8 cellular contexts compared by ENCODE assay signal in genomic region chr10:91799580-91799975, GRCh38. TPM values are rescaled to one million over a fixed set of nuclear protein-coding genes. Genes with fewer than 3 reads are reported as not detected.
DNase-seq lines count a peak whose midpoint lies in the region; ATAC-seq and TF ChIP-seq lines count a peak whose summit lies in the region.

No MANE protein-coding gene starts in this region.

- no peak for DNase-seq in activated naive CD4-positive, alpha-beta T cell treated with anti-CD3 and anti-CD28 coated beads for 36 hours
- DNase-seq in activated naive CD4-positive, alpha-beta T cell treated with Interleukin-2 at 50 U/mL for 16 hours: no peak
- DNase-seq in adipocyte (ENCODE audit: low read depth): peak; percentile 51
- no peak for DNase-seq in left lung
- DNase-seq in transverse colon: no peak
- DNase-seq in H4 (ENCODE audit: low spot score): no peak
- DNase-seq in NOMO-1 treated with DMSO at 0.1 percent for 48 hours (lab: John Stamatoyannopoulos, UW; ENCODE audit: unreplicated experiment): no peak

- H3K9me3 ChIP-seq in adipocyte (ENCODE audit: control insufficient read depth, low read length) (no peaks in the 10 kb centered on the region), left lung (no peaks in the 10 kb centered on the region), transverse colon (no peaks in the 10 kb centered on the region)

- CTCF ChIA-PET in activated naive CD4-positive, alpha-beta T cell treated with anti-CD3 and anti-CD28 coated beads for 36 hours (lab: Charles Lee): no interaction called here

- H3K4me1 ChIP-seq in adipocyte (ENCODE audit: control insufficient read depth, insufficient read depth, low read length): peaks cover 24% of the 10 kb centered on the region
- H3K4me1 ChIP-seq in left lung: peaks cover 10 to 65% of the 10 kb centered on the region in 2 donors
- H3K4me1 ChIP-seq in transverse colon: peaks cover 8 to 51% (median 29%) of the 10 kb centered on the region in 4 donors

- peaks cover 32% of the 10 kb centered on the region for H3K36me3 Mint-ChIP-seq in activated naive CD4-positive, alpha-beta T cell treated with anti-CD3 and anti-CD28 coated beads for 36 hours (ENCODE audit: low read depth)

- 7 to 15% methylated on average over 4 of the region's 4 CpGs for WGBS in transverse colon (ENCODE audit: low coverage in 1 of 2), 2 donors

- TF ChIP-seq CTCF in left lung (IDR thresholded peaks at IDR 0.05) (no peak), transverse colon (IDR thresholded peaks at IDR 0.05) (no peak)

- H3K9ac ChIP-seq in adipocyte (ENCODE audit: low read length): peak overlapping the region; percentile 90

- H3K4me1 Mint-ChIP-seq in activated naive CD4-positive, alpha-beta T cell treated with anti-CD3 and anti-CD28 coated beads for 36 hours (ENCODE audit: low read depth): peaks cover 62% of the 10 kb centered on the region

- H3K27ac ChIP-seq in left lung: peak overlapping the region; percentile 97 to 98
- peak overlapping the region; percentile 97 to 100 (median 99) for H3K27ac ChIP-seq in transverse colon

- ATAC-seq in left lung: no peak
- no peak for ATAC-seq in GM21723 (IDR thresholded peaks at IDR 0.05; ENCODE audit: unreplicated experiment)

- H3K4me3 ChIP-seq in adipocyte (ENCODE audit: low read length) (peak overlapping the region; percentile 97), left lung (peak overlapping the region; percentile 76 to 96), transverse colon (peak overlapping the region; percentile 74 to 98 (median 90))

- H3K36me3 ChIP-seq in adipocyte (ENCODE audit: control insufficient read depth, insufficient read depth, low read length, severe bottlenecking) (no peaks in the 10 kb centered on the region), left lung (peaks cover 0 to 5% of the 10 kb centered on the region in 2 donors), transverse colon (no peaks in the 10 kb centered on the region)

- no peak for TF ChIP-seq EP300 in transverse colon (IDR thresholded peaks at IDR 0.05; ENCODE audit: low read depth)

- intact Hi-C loops in activated naive CD4-positive, alpha-beta T cell treated with anti-CD3 and anti-CD28 coated beads for 36 hours (cut with micrococcal nuclease): loop anchor here (1.0 to 10.0 kb wide), 5 partner anchors 176 to 1045 kb away; partner anchors contain the start of genes EXOC6 and IDE
- intact Hi-C loops in left lung (cut with DNase I): no loop called here
- intact Hi-C loops in transverse colon (cut with DNase I; ENCODE audit: low total_unique reads): no loop called here

- H3K27me3 ChIP-seq in adipocyte (replicated peaks; ENCODE audit: control insufficient read depth, insufficient read depth, low read length) (no peaks in the 10 kb centered on the region), left lung (no peaks in the 10 kb centered on the region), transverse colon (no peaks in the 10 kb centered on the region)

- no peaks in the 10 kb centered on the region for H3K27me3 Mint-ChIP-seq in activated naive CD4-positive, alpha-beta T cell treated with anti-CD3 and anti-CD28 coated beads for 36 hours (ENCODE audit: low read depth)

- H3K4me3 Mint-ChIP-seq in activated naive CD4-positive, alpha-beta T cell treated with anti-CD3 and anti-CD28 coated beads for 36 hours: peak overlapping the region; percentile 98

- in situ Hi-C loops in transverse colon (cut with MboI; ENCODE audit: low pct_ligation_motif_present in 1 of 4, low pct_unique_long_range_greater_than_20kb in 1 of 4, low sequenced_read_pairs in 3 of 4): loop anchor here in 1 of 4 donors (25.0 kb wide), 1 partner anchor 113 kb away; the partner anchor contains the start of genes BTAF1 and FGFBP3

- TF ChIP-seq POLR2A in transverse colon (IDR thresholded peaks at IDR 0.05): no peak

- peak overlapping the region; percentile 99 for H3K27ac Mint-ChIP-seq in activated naive CD4-positive, alpha-beta T cell treated with anti-CD3 and anti-CD28 coated beads for 36 hours

- H3K9me3 Mint-ChIP-seq in activated naive CD4-positive, alpha-beta T cell treated with anti-CD3 and anti-CD28 coated beads for 36 hours: no peaks in the 10 kb centered on the region

RNA-seq across cellular contexts. Expression of gene TNKS2, which starts 1.4 kb away (rescaled TPM):
- total RNA-seq in activated naive CD4-positive, alpha-beta T cell treated with anti-CD3 and anti-CD28 coated beads for 36 hours: 10 to 100 TPM; 39.3 to 40.0 TPM
- 10 to 100 TPM; 37.1 to 37.6 TPM for total RNA-seq in left lung
- total RNA-seq in transverse colon: 10 to 100 TPM; 27.2 to 38.7 (median 31.6) TPM
- 13.1 and 13.2 TPM in 2 replicates for total RNA-seq in H4 (2014; rRNA removed; shearing (Covaris generic))
